Comparison of ENCODE assay signal across 1 cellular context in genomic region chr1:108199781-108200626, GRCh38.
TF ChIP-seq lines count a peak whose summit lies in the region.

TSS of gene SLC25A24 (minus strand) at chr1:108200343. CDS start at chr1:108200138, 205 bp downstream.

TF ChIP-seq in K562, 482 proteins besides CTCF, POLR2A, EP300 and RAD21 (continued from another document and continues in another):
- TF ChIP-seq, protein P1, sequence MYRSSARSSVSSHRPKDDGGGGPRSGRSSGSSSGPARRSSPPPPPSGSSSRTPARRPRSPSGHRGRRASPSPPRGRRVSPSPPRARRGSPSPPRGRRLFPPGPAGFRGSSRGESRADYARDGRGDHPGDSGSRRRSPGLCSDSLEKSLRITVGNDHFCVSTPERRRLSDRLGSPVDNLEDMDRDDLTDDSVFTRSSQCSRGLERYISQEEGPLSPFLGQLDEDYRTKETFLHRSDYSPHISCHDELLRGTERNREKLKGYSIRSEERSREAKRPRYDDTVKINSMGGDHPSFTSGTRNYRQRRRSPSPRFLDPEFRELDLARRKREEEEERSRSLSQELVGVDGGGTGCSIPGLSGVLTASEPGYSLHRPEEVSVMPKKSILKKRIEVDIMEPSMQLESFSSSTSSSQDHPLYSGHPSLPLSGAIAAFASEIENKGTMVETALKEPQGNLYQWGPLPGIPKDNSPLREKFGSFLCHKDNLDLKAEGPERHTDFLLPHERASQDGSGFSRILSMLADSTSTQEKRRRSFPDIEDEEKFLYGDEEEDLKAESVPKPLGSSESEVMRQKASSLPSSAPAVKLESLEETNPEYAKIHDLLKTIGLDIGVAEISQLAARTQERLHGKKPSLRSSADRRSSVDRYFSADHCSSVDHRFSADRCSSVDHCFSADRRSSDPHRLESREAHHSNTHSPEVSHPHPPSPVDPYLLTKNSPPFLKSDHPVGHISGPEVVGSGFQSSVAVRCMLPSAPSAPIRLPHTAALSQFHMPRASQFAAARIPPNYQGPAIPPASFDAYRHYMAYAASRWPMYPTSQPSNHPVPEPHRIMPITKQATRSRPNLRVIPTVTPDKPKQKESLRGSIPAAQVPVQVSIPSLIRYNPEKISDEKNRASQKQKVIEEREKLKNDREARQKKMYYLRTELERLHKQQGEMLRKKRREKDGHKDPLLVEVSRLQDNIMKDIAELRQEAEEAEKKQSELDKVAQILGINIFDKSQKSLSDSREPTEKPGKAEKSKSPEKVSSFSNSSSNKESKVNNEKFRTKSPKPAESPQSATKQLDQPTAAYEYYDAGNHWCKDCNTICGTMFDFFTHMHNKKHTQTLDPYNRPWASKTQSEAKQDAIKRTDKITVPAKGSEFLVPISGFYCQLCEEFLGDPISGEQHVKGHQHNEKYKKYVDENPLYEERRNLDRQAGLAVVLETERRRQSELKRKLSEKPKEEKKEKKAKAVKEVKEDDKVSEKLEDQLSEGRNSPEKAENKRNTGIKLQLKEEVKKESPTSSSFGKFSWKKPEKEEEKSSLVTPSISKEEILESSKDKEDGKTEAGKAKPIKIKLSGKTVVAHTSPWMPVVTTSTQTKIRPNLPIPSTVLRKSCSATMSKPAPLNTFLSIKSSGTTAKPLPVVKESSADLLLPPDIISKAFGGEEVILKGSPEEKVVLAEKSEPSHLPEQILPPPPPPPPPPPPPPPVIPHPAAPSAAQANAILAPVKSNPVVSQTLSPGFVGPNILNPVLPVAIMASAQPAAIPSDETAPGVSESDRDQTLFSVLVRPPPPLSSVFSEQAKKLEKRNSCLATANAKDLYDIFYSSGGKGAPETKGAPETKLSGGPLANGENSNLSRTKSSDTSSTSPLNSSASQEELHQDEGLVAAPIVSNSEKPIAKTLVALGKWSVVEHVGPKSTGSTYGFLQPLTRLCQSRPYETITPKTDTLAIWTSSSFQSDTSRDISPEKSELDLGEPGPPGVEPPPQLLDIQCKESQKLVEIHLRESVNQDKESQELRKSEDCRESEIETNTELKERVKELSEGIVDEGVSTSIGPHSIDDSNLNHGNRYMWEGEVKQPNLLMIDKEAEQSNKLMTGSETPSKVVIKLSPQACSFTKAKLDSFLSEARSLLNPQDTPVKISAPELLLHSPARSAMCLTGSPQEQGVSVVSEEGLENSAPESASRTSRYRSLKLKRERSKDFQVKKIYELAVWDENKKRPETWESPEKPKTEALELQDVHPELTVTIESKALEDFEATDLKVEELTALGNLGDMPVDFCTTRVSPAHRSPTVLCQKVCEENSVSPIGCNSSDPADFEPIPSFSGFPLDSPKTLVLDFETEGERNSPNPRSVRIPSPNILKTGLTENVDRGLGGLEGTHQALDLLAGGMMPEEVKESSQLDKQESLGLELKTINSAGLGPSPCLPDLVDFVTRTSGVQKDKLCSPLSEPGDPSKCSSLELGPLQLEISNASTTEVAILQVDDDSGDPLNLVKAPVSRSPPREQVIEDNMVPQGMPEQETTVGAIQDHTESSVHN (IDR thresholded peaks at IDR 0.05; ENCODE audit: borderline replicate concordance in 1 of 2, low read depth in 1 of 2): no peak
- peak; percentile 73 for TF ChIP-seq POLR2B (IDR thresholded peaks at IDR 0.05; ENCODE audit: low read depth, partially characterized antibody)
- TF ChIP-seq, protein P2, sequence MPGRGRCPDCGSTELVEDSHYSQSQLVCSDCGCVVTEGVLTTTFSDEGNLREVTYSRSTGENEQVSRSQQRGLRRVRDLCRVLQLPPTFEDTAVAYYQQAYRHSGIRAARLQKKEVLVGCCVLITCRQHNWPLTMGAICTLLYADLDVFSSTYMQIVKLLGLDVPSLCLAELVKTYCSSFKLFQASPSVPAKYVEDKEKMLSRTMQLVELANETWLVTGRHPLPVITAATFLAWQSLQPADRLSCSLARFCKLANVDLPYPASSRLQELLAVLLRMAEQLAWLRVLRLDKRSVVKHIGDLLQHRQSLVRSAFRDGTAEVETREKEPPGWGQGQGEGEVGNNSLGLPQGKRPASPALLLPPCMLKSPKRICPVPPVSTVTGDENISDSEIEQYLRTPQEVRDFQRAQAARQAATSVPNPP (IDR thresholded peaks at IDR 0.05; ENCODE audit: borderline replicate concordance, insufficient read depth, insufficient read length): no peak
- no peak for TF ChIP-seq HNRNPUL1 (IDR thresholded peaks at IDR 0.05; ENCODE audit: low read length)
- TF ChIP-seq, protein P3, sequence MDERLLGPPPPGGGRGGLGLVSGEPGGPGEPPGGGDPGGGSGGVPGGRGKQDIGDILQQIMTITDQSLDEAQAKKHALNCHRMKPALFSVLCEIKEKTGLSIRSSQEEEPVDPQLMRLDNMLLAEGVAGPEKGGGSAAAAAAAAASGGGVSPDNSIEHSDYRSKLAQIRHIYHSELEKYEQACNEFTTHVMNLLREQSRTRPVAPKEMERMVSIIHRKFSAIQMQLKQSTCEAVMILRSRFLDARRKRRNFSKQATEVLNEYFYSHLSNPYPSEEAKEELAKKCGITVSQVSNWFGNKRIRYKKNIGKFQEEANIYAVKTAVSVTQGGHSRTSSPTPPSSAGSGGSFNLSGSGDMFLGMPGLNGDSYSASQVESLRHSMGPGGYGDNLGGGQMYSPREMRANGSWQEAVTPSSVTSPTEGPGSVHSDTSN (CRISPR knock-in tag; IDR thresholded peaks at IDR 0.05; ENCODE audit: low read depth): no peak
- TF ChIP-seq, protein P3 (tag; conservative IDR thresholded peaks at IDR 0.05; ENCODE audit: low read depth): no peak
- TF ChIP-seq ZNF212 (CRISPR knock-in tag; IDR thresholded peaks at IDR 0.05): no peak
- no peak for TF ChIP-seq FOXK2 (conservative IDR thresholded peaks at IDR 0.05 in 1 of 2, IDR thresholded peaks at IDR 0.05 in 1 of 2; ENCODE audit: low read depth in 2 of 2)
- no peak for TF ChIP-seq MAFF (IDR thresholded peaks at IDR 0.05; ENCODE audit: low read length)
- no peak for TF ChIP-seq EWSR1 (IDR thresholded peaks at IDR 0.05; ENCODE audit: borderline replicate concordance, low read depth, partially characterized antibody)
- no peak for TF ChIP-seq ZNF280A (IDR thresholded peaks at IDR 0.05; ENCODE audit: low read depth, partially characterized antibody)
- TF ChIP-seq ZNF584 (CRISPR knock-in tag; IDR thresholded peaks at IDR 0.05; ENCODE audit: low read depth): no peak
- no peak for TF ChIP-seq IRF9 (tag; IDR thresholded peaks at IDR 0.05)
- no peak for TF ChIP-seq MED1 (CRISPR knock-in tag; IDR thresholded peaks at IDR 0.05; ENCODE audit: borderline replicate concordance)
- peak; percentile 48 to 55 for TF ChIP-seq E2F6 (IDR thresholded peaks at IDR 0.05; ENCODE audit: borderline replicate concordance in 1 of 2, extremely low read depth in 1 of 2, insufficient read depth in 1 of 2, insufficient read length in 1 of 2, low read depth in 1 of 2, low read length in 1 of 2, poor library complexity in 1 of 2, severe bottlenecking in 1 of 2)
- no peak for TF ChIP-seq AFF4 (CRISPR knock-in tag; IDR thresholded peaks at IDR 0.05)
- TF ChIP-seq NELFE (IDR thresholded peaks at IDR 0.05; ENCODE audit: insufficient read depth, insufficient read length): no peak
- TF ChIP-seq MTF1 (CRISPR knock-in tag; IDR thresholded peaks at IDR 0.05; ENCODE audit: borderline replicate concordance): no peak
- no peak for TF ChIP-seq GTF2A2 (tag; IDR thresholded peaks at IDR 0.05)
- TF ChIP-seq NFRKB (IDR thresholded peaks at IDR 0.05; ENCODE audit: low read depth): no peak
- peak in 1 of 2 experiments; percentile 59; a peak in 1 of 4 replicates for TF ChIP-seq MNT (conservative IDR thresholded peaks at IDR 0.05)
- no peak for TF ChIP-seq ZNF408 (CRISPR knock-in tag; IDR thresholded peaks at IDR 0.05; ENCODE audit: low read depth)
- TF ChIP-seq, protein P4, sequence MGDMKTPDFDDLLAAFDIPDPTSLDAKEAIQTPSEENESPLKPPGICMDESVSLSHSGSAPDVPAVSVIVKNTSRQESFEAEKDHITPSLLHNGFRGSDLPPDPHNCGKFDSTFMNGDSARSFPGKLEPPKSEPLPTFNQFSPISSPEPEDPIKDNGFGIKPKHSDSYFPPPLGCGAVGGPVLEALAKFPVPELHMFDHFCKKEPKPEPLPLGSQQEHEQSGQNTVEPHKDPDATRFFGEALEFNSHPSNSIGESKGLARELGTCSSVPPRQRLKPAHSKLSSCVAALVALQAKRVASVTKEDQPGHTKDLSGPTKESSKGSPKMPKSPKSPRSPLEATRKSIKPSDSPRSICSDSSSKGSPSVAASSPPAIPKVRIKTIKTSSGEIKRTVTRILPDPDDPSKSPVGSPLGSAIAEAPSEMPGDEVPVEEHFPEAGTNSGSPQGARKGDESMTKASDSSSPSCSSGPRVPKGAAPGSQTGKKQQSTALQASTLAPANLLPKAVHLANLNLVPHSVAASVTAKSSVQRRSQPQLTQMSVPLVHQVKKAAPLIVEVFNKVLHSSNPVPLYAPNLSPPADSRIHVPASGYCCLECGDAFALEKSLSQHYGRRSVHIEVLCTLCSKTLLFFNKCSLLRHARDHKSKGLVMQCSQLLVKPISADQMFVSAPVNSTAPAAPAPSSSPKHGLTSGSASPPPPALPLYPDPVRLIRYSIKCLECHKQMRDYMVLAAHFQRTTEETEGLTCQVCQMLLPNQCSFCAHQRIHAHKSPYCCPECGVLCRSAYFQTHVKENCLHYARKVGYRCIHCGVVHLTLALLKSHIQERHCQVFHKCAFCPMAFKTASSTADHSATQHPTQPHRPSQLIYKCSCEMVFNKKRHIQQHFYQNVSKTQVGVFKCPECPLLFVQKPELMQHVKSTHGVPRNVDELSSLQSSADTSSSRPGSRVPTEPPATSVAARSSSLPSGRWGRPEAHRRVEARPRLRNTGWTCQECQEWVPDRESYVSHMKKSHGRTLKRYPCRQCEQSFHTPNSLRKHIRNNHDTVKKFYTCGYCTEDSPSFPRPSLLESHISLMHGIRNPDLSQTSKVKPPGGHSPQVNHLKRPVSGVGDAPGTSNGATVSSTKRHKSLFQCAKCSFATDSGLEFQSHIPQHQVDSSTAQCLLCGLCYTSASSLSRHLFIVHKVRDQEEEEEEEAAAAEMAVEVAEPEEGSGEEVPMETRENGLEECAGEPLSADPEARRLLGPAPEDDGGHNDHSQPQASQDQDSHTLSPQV (IDR thresholded peaks at IDR 0.05): peak; percentile 27; the same call in 1 of the 2 replicates
- no peak for TF ChIP-seq ZNF445 (CRISPR knock-in tag; IDR thresholded peaks at IDR 0.05; ENCODE audit: low read depth)
- no peak for TF ChIP-seq FOXA1 (IDR thresholded peaks at IDR 0.05; ENCODE audit: borderline replicate concordance)
- no peak for TF ChIP-seq ZNF507 (tag; conservative IDR thresholded peaks at IDR 0.05)
